In genomic region chr2:69848186-69848790, GRCh38 we compare ENCODE assay signal across 16 cellular contexts. TPM values are rescaled to one million over a fixed set of nuclear protein-coding genes. Genes with fewer than 3 reads are reported as not detected.
DNase-seq lines count a peak whose midpoint lies in the region; ATAC-seq and TF ChIP-seq lines count a peak whose summit lies in the region.
"Had no signal": no experiment of that assay in that cellular context is flagged by ENCODE, and none has a peak within 500 bp of the region (broad histone marks: within the 10 kb centered on the region; RNA-seq: fewer than 3 reads in every experiment).

No MANE protein-coding gene starts in this region.

- peak overlapping the region; percentile 59 for H3K27ac ChIP-seq in subcutaneous abdominal adipose tissue (ENCODE audit: low read depth, low read length)
- H3K27ac ChIP-seq: BLaER1, SK-N-MC had no signal

- DNase-seq in activated naive CD8-positive, alpha-beta T cell treated with anti-CD3 and anti-CD28 coated beads, Interleukin-2, amount 10 ng/mL, durations not matched to agents 7 days and 5 days, result no peak
- DNase-seq in activated naive CD8-positive, alpha-beta T cell treated with anti-CD3 and anti-CD28 coated beads for 36 hours, result no peak
- no peak for DNase-seq in WTC11 (ENCODE audit: low spot score)
- DNase-seq in fibroblast of villous mesenchyme (ENCODE audit: low read depth), result peak; percentile 48
- DNase-seq in HuH-7.5 (ENCODE audit: low spot score), result no peak
- DNase-seq: CD8-positive, alpha-beta memory T cell; DMS79 treated with DMSO at 0.1 percent for 48 hours; NCI-H1930; NCI-H2171 treated with DMSO at 0.1 percent for 48 hours; NCI-H774 had no signal

- H3K9me3 Mint-ChIP-seq in activated naive CD8-positive, alpha-beta T cell treated with anti-CD3 and anti-CD28 coated beads, Interleukin-2, amount 10 ng/mL, durations not matched to agents 7 days and 5 days, result no peaks in the 10 kb centered on the region
- no peaks in the 10 kb centered on the region for H3K9me3 Mint-ChIP-seq in activated naive CD8-positive, alpha-beta T cell treated with anti-CD3 and anti-CD28 coated beads for 36 hours
- no peaks in the 10 kb centered on the region for H3K9me3 Mint-ChIP-seq in WTC11
- H3K9me3 Mint-ChIP-seq: CD8-positive, alpha-beta memory T cell had no signal

- POLR2A ChIA-PET in activated naive CD8-positive, alpha-beta T cell treated with anti-CD3 and anti-CD28 coated beads, Interleukin-2, amount 10 ng/mL, durations not matched to agents 7 days and 5 days (lab: Charles Lee), result no interaction called here
- POLR2A ChIA-PET in WTC11 (lab: Charles Lee), result no interaction called here

- TF ChIP-seq CTCF in WTC11 (IDR thresholded peaks at IDR 0.05) (no peak), fibroblast of villous mesenchyme (IDR thresholded peaks at IDR 0.05; ENCODE audit: insufficient read depth, low read depth, low read length) (no peak)

- peaks cover 12 to 49% (median 23%) of the 10 kb centered on the region in 5 donors for H3K36me3 ChIP-seq in subcutaneous abdominal adipose tissue (ENCODE audit: control insufficient read depth in 5 of 5, insufficient read depth in 5 of 5, low read length in 5 of 5)

- H3K9ac ChIP-seq in subcutaneous abdominal adipose tissue (ENCODE audit: low read length in 5 of 5), result peak overlapping the region in 3 of 5 donors; percentile 2 to 47 (median 42)
- H3K9ac ChIP-seq: BLaER1 had no signal

- peak overlapping the region; percentile 26 for H3K27ac Mint-ChIP-seq in activated naive CD8-positive, alpha-beta T cell treated with anti-CD3 and anti-CD28 coated beads, Interleukin-2, amount 10 ng/mL, durations not matched to agents 7 days and 5 days
- no peak overlapping the region for H3K27ac Mint-ChIP-seq in activated naive CD8-positive, alpha-beta T cell treated with anti-CD3 and anti-CD28 coated beads for 36 hours
- peak overlapping the region; percentile 66 for H3K27ac Mint-ChIP-seq in WTC11

- peaks cover 0 to 10% (median 0%) of the 10 kb centered on the region in 5 donors for H3K4me1 ChIP-seq in subcutaneous abdominal adipose tissue (ENCODE audit: control insufficient read depth in 5 of 5, insufficient read depth in 5 of 5, low read length in 5 of 5)
- H3K4me1 ChIP-seq: BLaER1 had no signal

- CTCF ChIA-PET in WTC11 (lab: Charles Lee), result interaction anchor here (2.8 kb wide), 1 partner anchor 124 kb away, joined by 17 read pairs; no protein-coding TSS in a partner anchor

- H3K4me3 ChIP-seq in fibroblast of villous mesenchyme (ENCODE audit: low read depth, low read length) (no peak overlapping the region), subcutaneous abdominal adipose tissue (ENCODE audit: low read depth in 1 of 5, low read length in 5 of 5) (no peak overlapping the region)
- H3K4me3 ChIP-seq: BLaER1, SK-N-MC had no signal

- peaks cover 1% of the 10 kb centered on the region for H3K4me1 Mint-ChIP-seq in activated naive CD8-positive, alpha-beta T cell treated with anti-CD3 and anti-CD28 coated beads, Interleukin-2, amount 10 ng/mL, durations not matched to agents 7 days and 5 days
- H3K4me1 Mint-ChIP-seq in activated naive CD8-positive, alpha-beta T cell treated with anti-CD3 and anti-CD28 coated beads for 36 hours, result peaks cover 10% of the 10 kb centered on the region
- H3K4me1 Mint-ChIP-seq in WTC11, result no peaks in the 10 kb centered on the region
- H3K4me1 Mint-ChIP-seq: CD8-positive, alpha-beta memory T cell had no signal

- peaks cover 23% of the 10 kb centered on the region for H3K36me3 Mint-ChIP-seq in activated naive CD8-positive, alpha-beta T cell treated with anti-CD3 and anti-CD28 coated beads, Interleukin-2, amount 10 ng/mL, durations not matched to agents 7 days and 5 days
- peaks cover 10% of the 10 kb centered on the region for H3K36me3 Mint-ChIP-seq in activated naive CD8-positive, alpha-beta T cell treated with anti-CD3 and anti-CD28 coated beads for 36 hours
- H3K36me3 Mint-ChIP-seq in WTC11, result peaks cover 40% of the 10 kb centered on the region

- no peaks in the 10 kb centered on the region for H3K27me3 Mint-ChIP-seq in activated naive CD8-positive, alpha-beta T cell treated with anti-CD3 and anti-CD28 coated beads, Interleukin-2, amount 10 ng/mL, durations not matched to agents 7 days and 5 days
- no peaks in the 10 kb centered on the region for H3K27me3 Mint-ChIP-seq in activated naive CD8-positive, alpha-beta T cell treated with anti-CD3 and anti-CD28 coated beads for 36 hours
- no peaks in the 10 kb centered on the region for H3K27me3 Mint-ChIP-seq in WTC11 (ENCODE audit: low read depth)
- H3K27me3 Mint-ChIP-seq: CD8-positive, alpha-beta memory T cell had no signal

- H3K9me3 ChIP-seq in subcutaneous abdominal adipose tissue (ENCODE audit: control insufficient read depth in 5 of 5, low read length in 5 of 5), result no peaks in the 10 kb centered on the region
- H3K9me3 ChIP-seq: BLaER1 had no signal

- no peak for ATAC-seq in activated naive CD8-positive, alpha-beta T cell treated with anti-CD3 and anti-CD28 coated beads, Interleukin-2, amount 10 ng/mL, durations not matched to agents 7 days and 5 days (ENCODE audit: low read depth)
- ATAC-seq in WTC11, result no peak
- ATAC-seq in HG03159 (IDR thresholded peaks at IDR 0.05; ENCODE audit: unreplicated experiment), result no peak
- no peak for ATAC-seq in HG02588 (IDR thresholded peaks at IDR 0.05; ENCODE audit: unreplicated experiment)
- ATAC-seq: Panc1 had no signal

- H3K27me3 ChIP-seq in subcutaneous abdominal adipose tissue (ENCODE audit: control insufficient read depth in 5 of 5, insufficient read depth in 4 of 5, low read length in 5 of 5), result no peaks in the 10 kb centered on the region
- H3K27me3 ChIP-seq: BLaER1 had no signal

- no peak overlapping the region for H3K4me3 Mint-ChIP-seq in activated naive CD8-positive, alpha-beta T cell treated with anti-CD3 and anti-CD28 coated beads, Interleukin-2, amount 10 ng/mL, durations not matched to agents 7 days and 5 days
- H3K4me3 Mint-ChIP-seq in activated naive CD8-positive, alpha-beta T cell treated with anti-CD3 and anti-CD28 coated beads for 36 hours, result no peak overlapping the region
- H3K4me3 Mint-ChIP-seq in WTC11, result no peak overlapping the region
- H3K4me3 Mint-ChIP-seq: CD8-positive, alpha-beta memory T cell had no signal

TF ChIP-seq in WTC11, 78 proteins besides CTCF, POLR2A, EP300 and RAD21:
- no peak for TF ChIP-seq SOX15 (CRISPR knock-in tag; IDR thresholded peaks at IDR 0.05)
- no peak for TF ChIP-seq NR2C2 (CRISPR knock-in tag; IDR thresholded peaks at IDR 0.05)
- TF ChIP-seq GRHL2 (CRISPR knock-in tag; IDR thresholded peaks at IDR 0.05; ENCODE audit: insufficient replicate concordance, severe bottlenecking), result no peak

RNA-seq across cellular contexts. Expression of gene GMCL1, which starts 18.8 kb away (rescaled TPM):
- 10 to 100 TPM; 26.0 to 30.0 TPM for total RNA-seq in activated naive CD8-positive, alpha-beta T cell treated with anti-CD3 and anti-CD28 coated beads, Interleukin-2, amount 10 ng/mL, durations not matched to agents 7 days and 5 days
- 10 to 100 TPM; 14.2 to 16.1 TPM for total RNA-seq in activated naive CD8-positive, alpha-beta T cell treated with anti-CD3 and anti-CD28 coated beads for 36 hours
- 17.2 to 21.6 TPM (median 20.5 TPM) in 3 replicates for total RNA-seq in WTC11 (2021)
- 6.8 and 12.5 TPM in 2 replicates for total RNA-seq in fibroblast of villous mesenchyme

RNA-seq across cellular contexts. Expression of gene SNRNP27, which starts 45.5 kb away (rescaled TPM):
- 10 to 100 TPM; 46.0 to 54.4 TPM for total RNA-seq in activated naive CD8-positive, alpha-beta T cell treated with anti-CD3 and anti-CD28 coated beads, Interleukin-2, amount 10 ng/mL, durations not matched to agents 7 days and 5 days
- 10 to 100 TPM; 61.0 to 61.8 TPM for total RNA-seq in activated naive CD8-positive, alpha-beta T cell treated with anti-CD3 and anti-CD28 coated beads for 36 hours
- 38.4 to 45.9 TPM (median 39.9 TPM) in 3 replicates for total RNA-seq in WTC11 (2021)
- total RNA-seq in fibroblast of villous mesenchyme, result 35.8 and 44.9 TPM in 2 replicates
